In the genomic region with DNA sequence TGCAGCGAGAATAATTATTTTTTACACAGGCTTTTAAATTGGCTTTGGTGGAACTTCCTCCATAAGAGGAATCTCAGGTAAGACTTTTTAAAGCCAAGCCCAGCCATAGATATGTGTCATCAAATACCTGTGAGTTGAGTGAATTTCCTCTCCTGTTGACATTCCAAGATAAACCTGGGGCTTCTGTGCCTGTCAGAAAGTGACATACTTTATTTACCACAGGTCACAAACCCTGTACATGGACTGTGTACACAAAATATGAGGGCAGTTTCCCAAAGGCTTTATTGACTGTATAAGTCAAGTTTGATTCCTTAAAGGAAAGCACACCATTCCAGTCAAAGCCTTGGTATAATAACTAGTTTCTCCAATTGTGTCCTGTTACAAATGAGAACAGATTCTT, we compare ENCODE assay signal across 17 cellular contexts. TPM values are rescaled to one million over a fixed set of nuclear protein-coding genes. Genes with fewer than 3 reads are reported as not detected.
"Had no signal": no experiment of that assay in that cellular context is flagged by ENCODE, and none has a peak within 500 bp of the region (broad histone marks: within the 10 kb centered on the region; RNA-seq: fewer than 3 reads in every experiment).

No MANE protein-coding gene starts in this region.

- H3K36me3 ChIP-seq: neural progenitor cell, ovary, stomach, thoracic aorta, uterus had no signal

- H3K27me3 ChIP-seq: body of pancreas, neural progenitor cell, ovary, stomach, uterus had no signal

- H3K4me2 ChIP-seq: neural progenitor cell had no signal

- H3K9me3 ChIP-seq: body of pancreas, ovary, thoracic aorta, uterus had no signal

- H2AFZ ChIP-seq: neural progenitor cell had no signal

- H3K9ac ChIP-seq: neural progenitor cell had no signal

- H3K4me3 ChIP-seq: body of pancreas, neural progenitor cell, ovary, skin epidermis, stomach, thoracic aorta, uterus had no signal

- H3K27ac ChIP-seq: body of pancreas, neural progenitor cell, ovary, stomach, thoracic aorta, uterus had no signal

- ATAC-seq: body of pancreas, left ventricle myocardium superior, WTC11 had no signal

- H3K4me1 ChIP-seq: body of pancreas, neural progenitor cell, stomach, uterus had no signal

- DNase-seq: activated CD4-positive, alpha-beta T cell treated with anti-CD3 and anti-CD28 coated beads for 48 hours; activated effector memory CD4-positive, alpha-beta T cell treated with Interleukin-2 at 50 U/mL for 16 hours; activated T-cell treated with anti-CD3 and anti-CD28 coated beads, Interleukin-2, amount 50 U/mL, for 1 hour; amniotic stem cell; body of pancreas; dermis blood vessel endothelial cell; glutamatergic neuron; left ventricle myocardium superior; ovary; stomach; uterus had no signal

RNA-seq across cellular contexts. Expression of gene SLC10A1, which starts 56.0 kb away (rescaled TPM):
- total RNA-seq: body of pancreas, dermis blood vessel endothelial cell, fibroblast of villous mesenchyme, left ventricle myocardium superior, ovary, stomach, thoracic aorta, uterus had no signal
- polyA plus RNA-seq: esophagus, ovary, stomach had no signal
